ENCODE assay signal across 1 cellular context in the genomic region with DNA sequence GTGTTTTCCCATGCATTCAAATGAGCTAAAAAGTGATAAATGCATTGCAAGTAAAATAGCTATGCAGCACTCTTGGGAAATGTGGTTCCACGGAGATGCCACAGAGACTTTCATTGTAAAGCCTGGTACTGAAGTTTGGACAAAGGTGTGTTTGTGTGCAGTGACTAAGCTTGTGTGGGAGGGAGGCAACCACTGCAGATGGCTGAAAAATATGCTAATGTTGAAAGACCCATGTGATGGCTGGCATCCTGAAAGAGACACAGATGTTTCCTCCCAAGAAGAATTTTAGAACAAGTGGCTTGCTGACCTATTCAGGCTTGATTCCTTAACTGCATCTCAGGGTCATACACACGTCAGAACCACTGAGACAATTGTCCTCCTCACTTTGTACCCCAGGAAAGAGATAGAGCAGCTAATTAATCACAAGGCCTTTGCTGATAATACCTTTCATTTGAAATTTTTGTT.
TF ChIP-seq lines count a peak whose summit lies in the region.

No MANE protein-coding gene starts in this region.

TF ChIP-seq in GM12878, 131 proteins besides CTCF, POLR2A, EP300 and RAD21 (continued from another document and continues in another):
- peak; percentile 68; the same call in 1 of the 2 replicates for TF ChIP-seq RELB (IDR thresholded peaks at IDR 0.05; ENCODE audit: low read depth)
- TF ChIP-seq LARP7 (IDR thresholded peaks at IDR 0.05) = no peak
- TF ChIP-seq SP1 (IDR thresholded peaks at IDR 0.05; ENCODE audit: low read depth, low read length) = no peak
- no peak; the same call in 1 of the 2 replicates for TF ChIP-seq BACH1 (IDR thresholded peaks at IDR 0.05; ENCODE audit: borderline replicate concordance)
- TF ChIP-seq WRNIP1 (IDR thresholded peaks at IDR 0.05; ENCODE audit: borderline replicate concordance, low read depth, low read length) = no peak
- TF ChIP-seq KDM1A (IDR thresholded peaks at IDR 0.05; ENCODE audit: borderline replicate concordance) = no peak
- TF ChIP-seq, protein P1, sequence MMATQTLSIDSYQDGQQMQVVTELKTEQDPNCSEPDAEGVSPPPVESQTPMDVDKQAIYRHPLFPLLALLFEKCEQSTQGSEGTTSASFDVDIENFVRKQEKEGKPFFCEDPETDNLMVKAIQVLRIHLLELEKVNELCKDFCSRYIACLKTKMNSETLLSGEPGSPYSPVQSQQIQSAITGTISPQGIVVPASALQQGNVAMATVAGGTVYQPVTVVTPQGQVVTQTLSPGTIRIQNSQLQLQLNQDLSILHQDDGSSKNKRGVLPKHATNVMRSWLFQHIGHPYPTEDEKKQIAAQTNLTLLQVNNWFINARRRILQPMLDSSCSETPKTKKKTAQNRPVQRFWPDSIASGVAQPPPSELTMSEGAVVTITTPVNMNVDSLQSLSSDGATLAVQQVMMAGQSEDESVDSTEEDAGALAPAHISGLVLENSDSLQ (IDR thresholded peaks at IDR 0.05) = no peak; the same call in 1 of the 2 replicates
- no peak for TF ChIP-seq ZNF592 (IDR thresholded peaks at IDR 0.05)
- peak; percentile 44; the same call in 1 of the 2 replicates for TF ChIP-seq GATAD2B (conservative IDR thresholded peaks at IDR 0.05; ENCODE audit: low read depth)
- TF ChIP-seq ASH2L (IDR thresholded peaks at IDR 0.05; ENCODE audit: borderline replicate concordance, low read depth) = no peak
- no peak for TF ChIP-seq NFYA (IDR thresholded peaks at IDR 0.05; ENCODE audit: borderline replicate concordance, low read depth, low read length)
- peak; percentile 83 for TF ChIP-seq SKIL (IDR thresholded peaks at IDR 0.05; ENCODE audit: low read depth, poor library complexity, severe bottlenecking)
- no peak for TF ChIP-seq E2F8 (IDR thresholded peaks at IDR 0.05; ENCODE audit: low read depth, partially characterized antibody)
- TF ChIP-seq CEBPZ (IDR thresholded peaks at IDR 0.05; ENCODE audit: low read depth, low read length) = no peak
- TF ChIP-seq, protein P2, sequence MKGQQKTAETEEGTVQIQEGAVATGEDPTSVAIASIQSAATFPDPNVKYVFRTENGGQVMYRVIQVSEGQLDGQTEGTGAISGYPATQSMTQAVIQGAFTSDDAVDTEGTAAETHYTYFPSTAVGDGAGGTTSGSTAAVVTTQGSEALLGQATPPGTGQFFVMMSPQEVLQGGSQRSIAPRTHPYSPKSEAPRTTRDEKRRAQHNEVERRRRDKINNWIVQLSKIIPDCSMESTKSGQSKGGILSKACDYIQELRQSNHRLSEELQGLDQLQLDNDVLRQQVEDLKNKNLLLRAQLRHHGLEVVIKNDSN (IDR thresholded peaks at IDR 0.05; ENCODE audit: borderline replicate concordance, extremely low read length, insufficient read depth, low read depth, low read length) = peak; percentile 6
- no peak for TF ChIP-seq STAT3 (IDR thresholded peaks at IDR 0.05; ENCODE audit: low read depth, low read length)
- TF ChIP-seq FOS (IDR thresholded peaks at IDR 0.05; ENCODE audit: borderline replicate concordance, extremely low read depth, insufficient read length) = no peak
- no peak for TF ChIP-seq POLR2AphosphoS2 (IDR thresholded peaks at IDR 0.05; ENCODE audit: low read depth, low read length)
- no peak for TF ChIP-seq EZH2 (IDR thresholded peaks at IDR 0.05; ENCODE audit: borderline replicate concordance, control insufficient read depth, low read depth, low read length)
- TF ChIP-seq ATF7 (IDR thresholded peaks at IDR 0.05; ENCODE audit: low read depth) = peak; percentile 81
- peak; percentile 21; the same call in 1 of the 2 replicates for TF ChIP-seq NR2F1 (conservative IDR thresholded peaks at IDR 0.05)
- TF ChIP-seq ZSCAN29 (IDR thresholded peaks at IDR 0.05) = no peak
- TF ChIP-seq MTA3 (IDR thresholded peaks at IDR 0.05; ENCODE audit: borderline replicate concordance, low read length) = no peak
- TF ChIP-seq SREBF1 (IDR thresholded peaks at IDR 0.05; ENCODE audit: low read length) = peak; percentile 65; the same call in 1 of the 2 replicates
- TF ChIP-seq IRF4 (IDR thresholded peaks at IDR 0.05; ENCODE audit: low read depth, low read length) = peak; percentile 55; the same call in 1 of the 2 replicates
- 0 out of 2 replicates have a peak, but pooled peaks have one; percentile 13 for TF ChIP-seq EED (IDR thresholded peaks at IDR 0.05; ENCODE audit: low read depth)
- TF ChIP-seq IKZF2 (IDR thresholded peaks at IDR 0.05) = peak; percentile 85 to 88
- no peak for TF ChIP-seq CEBPB (IDR thresholded peaks at IDR 0.05; ENCODE audit: borderline replicate concordance in 1 of 2, low read depth in 2 of 2, low read length in 2 of 2)
- TF ChIP-seq SMAD1 (IDR thresholded peaks at IDR 0.05; ENCODE audit: low read depth, partially characterized antibody) = peak; percentile 66
- no peak for TF ChIP-seq ELK1 (IDR thresholded peaks at IDR 0.05; ENCODE audit: low read depth, low read length)
- peak; percentile 74 for TF ChIP-seq RUNX3 (IDR thresholded peaks at IDR 0.05; ENCODE audit: low read length)
- TF ChIP-seq, protein P3, sequence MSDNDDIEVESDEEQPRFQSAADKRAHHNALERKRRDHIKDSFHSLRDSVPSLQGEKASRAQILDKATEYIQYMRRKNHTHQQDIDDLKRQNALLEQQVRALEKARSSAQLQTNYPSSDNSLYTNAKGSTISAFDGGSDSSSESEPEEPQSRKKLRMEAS (IDR thresholded peaks at IDR 0.05; ENCODE audit: low read depth, low read length) = no peak
- TF ChIP-seq IRF5 (IDR thresholded peaks at IDR 0.05; ENCODE audit: borderline replicate concordance) = no peak
- no peak for TF ChIP-seq HDAC2 (IDR thresholded peaks at IDR 0.05)
- 0 out of 2 replicates have a peak, but pooled peaks have one; percentile 11 for TF ChIP-seq ZBED1 (IDR thresholded peaks at IDR 0.05; ENCODE audit: borderline replicate concordance)
